22 cellular contexts compared by ENCODE assay signal in the genomic region with DNA sequence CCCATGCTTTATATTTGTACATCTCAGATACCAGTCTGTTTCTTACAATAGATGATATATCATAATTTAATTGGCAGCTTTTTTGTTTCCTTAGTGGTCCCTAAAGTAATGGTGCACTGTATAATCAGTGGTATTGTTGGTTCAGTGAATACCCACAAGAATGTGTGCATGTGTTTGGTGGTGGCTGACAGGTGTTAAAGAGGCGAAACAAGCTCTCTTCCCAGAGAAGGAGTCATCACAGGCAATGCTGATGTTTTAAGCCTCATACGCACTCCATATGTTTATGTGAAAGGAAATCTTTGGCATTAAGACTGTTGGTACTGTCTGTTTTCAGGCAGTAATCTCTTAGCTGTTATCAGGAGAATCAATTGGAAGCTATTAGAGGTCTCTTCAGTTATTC. TPM values are rescaled to one million over a fixed set of nuclear protein-coding genes. Genes with fewer than 3 reads are reported as not detected.
DNase-seq lines count a peak whose midpoint lies in the region; ATAC-seq, FAIRE-seq and TF ChIP-seq lines count a peak whose summit lies in the region.
"Had no signal": no experiment of that assay in that cellular context is flagged by ENCODE, and none has a peak within 500 bp of the region (broad histone marks: within the 10 kb centered on the region; RNA-seq: fewer than 3 reads in every experiment).

No MANE protein-coding gene starts in this region.

- no peak overlapping the region for H2AFZ ChIP-seq in astrocyte (ENCODE audit: low read depth, low read length)
- H2AFZ ChIP-seq: GM23248 had no signal

- ATAC-seq in HG03521 (IDR thresholded peaks at IDR 0.05; ENCODE audit: unreplicated experiment) = no peak
- ATAC-seq: CD8-positive, alpha-beta T cell; HCT116; K562 had no signal

- H3K79me2 ChIP-seq in astrocyte (ENCODE audit: insufficient read depth, low read length) = no peaks in the 10 kb centered on the region

- H3K27ac ChIP-seq in astrocyte (ENCODE audit: low read depth, low read length) = no peak overlapping the region
- H3K27ac ChIP-seq in adrenal gland = no peak overlapping the region
- H3K27ac ChIP-seq: 22Rv1, GM23248, HL-60 had no signal

- H3K36me3 ChIP-seq in astrocyte (ENCODE audit: insufficient read depth, low read length) (peaks cover 3% of the 10 kb centered on the region), adrenal gland (replicated peaks in 1 of 2) (peaks cover 0 to 4% of the 10 kb centered on the region in 2 donors)

- H3K27me3 Mint-ChIP-seq in astrocyte (ENCODE audit: low read depth, unreplicated experiment) = no peaks in the 10 kb centered on the region

- H3K36me3 Mint-ChIP-seq in astrocyte (ENCODE audit: low read depth, unreplicated experiment) = peaks cover 7% of the 10 kb centered on the region

- no peaks in the 10 kb centered on the region for H3K27me3 ChIP-seq in astrocyte (ENCODE audit: insufficient read depth, low read length)
- H3K27me3 ChIP-seq in adrenal gland = no peaks in the 10 kb centered on the region

- no peak overlapping the region for H3K27ac Mint-ChIP-seq in astrocyte (ENCODE audit: unreplicated experiment)
- H3K27ac Mint-ChIP-seq: CD14-positive monocyte; CD8-positive, alpha-beta T cell had no signal

- no peak overlapping the region for H3K4me2 ChIP-seq in astrocyte (ENCODE audit: low read length)

- no peak overlapping the region for H3K9ac ChIP-seq in astrocyte (ENCODE audit: low read length)
- H3K9ac ChIP-seq: GM23248 had no signal

- H3K4me3 ChIP-seq in astrocyte (ENCODE audit: insufficient read depth, low read depth, low read length) (no peak overlapping the region), adrenal gland (no peak overlapping the region)
- H3K4me3 ChIP-seq: GM23248, K562 had no signal

- TF ChIP-seq POLR2A in adrenal gland (IDR thresholded peaks at IDR 0.05) = no peak

- H3K9me3 ChIP-seq in astrocyte (ENCODE audit: insufficient read depth, low read depth, low read length) (no peaks in the 10 kb centered on the region), adrenal gland (replicated peaks in 1 of 3) (no peaks in the 10 kb centered on the region)

- peak; percentile 52 for FAIRE-seq in astrocyte (lab: Jason Lieb, UNC)
- FAIRE-seq: G401.6, GM12892, H54, K562 had no signal

- no peaks in the 10 kb centered on the region for H3K4me1 ChIP-seq in astrocyte (ENCODE audit: insufficient read depth, low read length)
- no peaks in the 10 kb centered on the region for H3K4me1 ChIP-seq in adrenal gland (replicated peaks in 1 of 2)

- intact Hi-C loops in adrenal gland (cut with DNase I) = no loop called here

- no peak overlapping the region for H3K4me3 Mint-ChIP-seq in astrocyte (ENCODE audit: unreplicated experiment)
- H3K4me3 Mint-ChIP-seq: CD14-positive monocyte; CD8-positive, alpha-beta T cell had no signal

- WGBS in adrenal gland, 4 donors = 97 to 100% (median 100%) methylated on average over 2 of the region's 2 CpGs

- TF ChIP-seq CTCF in astrocyte (IDR thresholded peaks at IDR 0.05; ENCODE audit: insufficient read depth, low read depth, low read length) (no peak), adrenal gland (IDR thresholded peaks at IDR 0.05) (no peak)

- H3K4me1 Mint-ChIP-seq in astrocyte (ENCODE audit: low read depth, unreplicated experiment) = no peaks in the 10 kb centered on the region
- H3K4me1 Mint-ChIP-seq: CD14-positive monocyte had no signal

- H3K9me3 Mint-ChIP-seq in astrocyte (ENCODE audit: unreplicated experiment) = peaks cover 2% of the 10 kb centered on the region
- H3K9me3 Mint-ChIP-seq: CD8-positive, alpha-beta T cell had no signal

- H4K20me1 ChIP-seq in astrocyte (ENCODE audit: insufficient read depth, low read length) = no peaks in the 10 kb centered on the region

- DNase-seq in NCI-H2107 treated with DMSO at 0.1 percent for 48 hours (lab: John Stamatoyannopoulos, UW; ENCODE audit: unreplicated experiment) = peak; percentile 8
- no peak for DNase-seq in NCI-H2107 (lab: John Stamatoyannopoulos, UW)
- peak; percentile 62 for DNase-seq in NCI-H69 (lab: John Stamatoyannopoulos, UW)
- DNase-seq in astrocyte (ENCODE audit: low read depth) = no peak
- no peak for DNase-seq in activated CD8-positive, alpha-beta memory T cell treated with anti-CD3 and anti-CD28 coated beads for 24 hours
- DNase-seq in iPS-NIHi11 (ENCODE audit: low spot score) = no peak
- DNase-seq in adrenal gland = no peak
- DNase-seq: Calu3; CD8-positive, alpha-beta T cell; DMS153; DMS79 treated with DMSO at 0.1 percent for 48 hours; EL; GM23248 had no signal

RNA-seq across cellular contexts. Expression of gene KIAA1958, which starts 49.2 kb away (rescaled TPM):
- total RNA-seq in astrocyte (10.4 and 12.0 TPM in 2 replicates), adrenal gland (10 to 100 TPM; 17.0 to 67.2 (median 39.9) TPM)
- 10 to 100 TPM in 1 of 3 donors, 1 to 10 TPM in 2; 3.5 to 11.6 (median 7.3) TPM for polyA plus RNA-seq in adrenal gland

RNA-seq across cellular contexts. Expression of gene HSDL2, which starts 57.5 kb away (rescaled TPM):
- 19.7 and 21.1 TPM in 2 replicates for total RNA-seq in astrocyte
- total RNA-seq in adrenal gland = 100 to 1,000 TPM in 2 of 8 donors, 10 to 100 TPM in 6; 60.3 to 102 (median 85.2) TPM
- 100 to 1,000 TPM in 1 of 3 donors, 10 to 100 TPM in 2; 43.8 to 127 (median 51.6) TPM for polyA plus RNA-seq in adrenal gland

Comparison
In these comparisons a context has a peak if more than half of its experiments do, and no peak if none do; other contexts are left out.
1. DNase-seq: peak in NCI-H2107 treated with DMSO at 0.1 percent for 48 hours (single experiment) and NCI-H69 (single experiment); none in NCI-H2107 (single experiment), astrocyte (single experiment), activated CD8-positive, alpha-beta memory T cell treated with anti-CD3 and anti-CD28 coated beads for 24 hours (single experiment), iPS-NIHi11 (single experiment) and adrenal gland (0 of 7).